In genomic region chr9:12643686-12644085, GRCh38 we compare ENCODE assay signal across 17 cellular contexts. TPM values are rescaled to one million over a fixed set of nuclear protein-coding genes. Genes with fewer than 3 reads are reported as not detected.
DNase-seq lines count a peak whose midpoint lies in the region; ATAC-seq and TF ChIP-seq lines count a peak whose summit lies in the region.
"Had no signal": no experiment of that assay in that cellular context is flagged by ENCODE, and none has a peak within 500 bp of the region (broad histone marks: within the 10 kb centered on the region; RNA-seq: fewer than 3 reads in every experiment).

No MANE protein-coding gene starts in this region.

- H3K27ac ChIP-seq in trophoblast cell (ENCODE audit: low read depth, low read length) (no peak overlapping the region), adrenal gland (no peak overlapping the region), gastrocnemius medialis (no peak overlapping the region)

- H3K4me1 ChIP-seq in trophoblast cell (ENCODE audit: control insufficient read depth in 1 of 2, insufficient read depth in 2 of 2, low read length in 2 of 2) (no peaks in the 10 kb centered on the region), adrenal gland (replicated peaks in 1 of 2) (no peaks in the 10 kb centered on the region), gastrocnemius medialis (no peaks in the 10 kb centered on the region)

- TF ChIP-seq CTCF in AG10803 (conservative IDR thresholded peaks at IDR 0.05; ENCODE audit: low read length), result no peak
- TF ChIP-seq CTCF in choroid plexus epithelial cell (conservative IDR thresholded peaks at IDR 0.05; ENCODE audit: low read depth, low read length), result no peak
- TF ChIP-seq CTCF in fibroblast of the aortic adventitia (IDR thresholded peaks at IDR 0.05; ENCODE audit: insufficient read depth, low read length), result no peak
- TF ChIP-seq CTCF in adrenal gland (IDR thresholded peaks at IDR 0.05), result no peak
- TF ChIP-seq CTCF in gastrocnemius medialis (IDR thresholded peaks at IDR 0.05 in 4 of 5, conservative IDR thresholded peaks at IDR 0.05 in 1 of 5), result no peak

- no peaks in the 10 kb centered on the region for H3K79me1 ChIP-seq in trophoblast cell (ENCODE audit: low read length)

- TF ChIP-seq POLR2A in adrenal gland (IDR thresholded peaks at IDR 0.05) (no peak), gastrocnemius medialis (IDR thresholded peaks at IDR 0.05) (no peak)

- H4K12ac ChIP-seq in trophoblast cell (ENCODE audit: low read depth, low read length), result no peak overlapping the region

- H3K4me3 ChIP-seq in AG10803 (ENCODE audit: low read length), result no peak overlapping the region
- H3K4me3 ChIP-seq in choroid plexus epithelial cell (ENCODE audit: low read depth, low read length), result no peak overlapping the region
- no peak overlapping the region for H3K4me3 ChIP-seq in fibroblast of the aortic adventitia (ENCODE audit: low read depth, low read length)
- no peak overlapping the region for H3K4me3 ChIP-seq in trophoblast cell (ENCODE audit: low read depth, low read length)
- no peak overlapping the region for H3K4me3 ChIP-seq in adrenal gland
- H3K4me3 ChIP-seq in gastrocnemius medialis, result no peak overlapping the region

- in situ Hi-C loops in gastrocnemius medialis (cut with MboI; ENCODE audit: low sequenced_read_pairs in 4 of 4), result no loop called here

- no peak overlapping the region for H3K18ac ChIP-seq in trophoblast cell (ENCODE audit: low read length)

- H2AFZ ChIP-seq in trophoblast cell (ENCODE audit: insufficient read depth, low read length, poor library complexity), result no peak overlapping the region

- no peak overlapping the region for H2AK5ac ChIP-seq in trophoblast cell (ENCODE audit: low read length)

- no peak for ATAC-seq in gastrocnemius medialis
- ATAC-seq: CD8-positive, alpha-beta T cell had no signal

- H3K4ac ChIP-seq in trophoblast cell (ENCODE audit: low read depth, low read length), result no peak overlapping the region

- H3K23ac ChIP-seq in trophoblast cell (ENCODE audit: low read length), result no peak overlapping the region

- intact Hi-C loops in adrenal gland (cut with DNase I), result no loop called here
- intact Hi-C loops in gastrocnemius medialis (cut with DNase I; ENCODE audit: low total_unique reads), result no loop called here

- H2BK120ac ChIP-seq in trophoblast cell (ENCODE audit: insufficient read depth, low read length, poor library complexity), result no peak overlapping the region

- no peaks in the 10 kb centered on the region for H3K27me3 ChIP-seq in trophoblast cell (ENCODE audit: insufficient read depth, low read length)
- no peaks in the 10 kb centered on the region for H3K27me3 ChIP-seq in adrenal gland
- no peaks in the 10 kb centered on the region for H3K27me3 ChIP-seq in gastrocnemius medialis

- no peaks in the 10 kb centered on the region for H3K79me2 ChIP-seq in trophoblast cell (ENCODE audit: control insufficient read depth, insufficient read depth, low read length, poor library complexity)

- no peak overlapping the region for H3K9ac ChIP-seq in trophoblast cell (ENCODE audit: low read length)

- H2BK5ac ChIP-seq in trophoblast cell (ENCODE audit: low read depth, low read length, poor library complexity), result no peak overlapping the region

- peak; percentile 16 for DNase-seq in AG10803 (ENCODE audit: low read depth)
- peak; percentile 95 for DNase-seq in OCI-M1 (lab: John Stamatoyannopoulos, UW)
- peak; percentile 23 for DNase-seq in choroid plexus epithelial cell (ENCODE audit: low read depth)
- DNase-seq in fibroblast of the aortic adventitia (ENCODE audit: low read depth), result peak; percentile 53
- DNase-seq in trophoblast cell, result no peak
- DNase-seq in inferior parietal cortex (ENCODE audit: extremely low spot score), result no peak
- no peak for DNase-seq in adrenal gland
- no peak for DNase-seq in gastrocnemius medialis
- DNase-seq: CD8-positive, alpha-beta T cell; COR-L47; DMS153; DMS79 treated with DMSO at 0.1 percent for 48 hours; EL; GOT3; H9 had no signal

- H3K36me3 ChIP-seq in trophoblast cell (ENCODE audit: control insufficient read depth in 1 of 2, insufficient read depth in 2 of 2, low read length in 2 of 2), result no peaks in the 10 kb centered on the region
- H3K36me3 ChIP-seq in adrenal gland (replicated peaks in 1 of 2), result no peaks in the 10 kb centered on the region
- H3K36me3 ChIP-seq in gastrocnemius medialis, result no peaks in the 10 kb centered on the region

- H2BK12ac ChIP-seq in trophoblast cell (ENCODE audit: low read length), result no peak overlapping the region

- H3K9me3 ChIP-seq in trophoblast cell (ENCODE audit: insufficient read depth, low read depth, low read length) (no peaks in the 10 kb centered on the region), adrenal gland (replicated peaks in 1 of 3) (no peaks in the 10 kb centered on the region), gastrocnemius medialis (no peaks in the 10 kb centered on the region)

- H4K8ac ChIP-seq in trophoblast cell (ENCODE audit: low read depth, low read length), result no peak overlapping the region

- H3K4me2 ChIP-seq in trophoblast cell (ENCODE audit: low read length), result no peak overlapping the region

- H3K14ac ChIP-seq in trophoblast cell (ENCODE audit: low read length), result no peak overlapping the region

- no peak overlapping the region for H4K91ac ChIP-seq in trophoblast cell (ENCODE audit: low read depth, low read length)

RNA-seq across cellular contexts. Expression of gene TYRP1, which starts 49.5 kb away (rescaled TPM):
- total RNA-seq in fibroblast of the aortic adventitia (ENCODE audit: low replicate concordance) (0.09 and 1.1 TPM in 2 replicates), adrenal gland (under 1 TPM in 1 of 8 donors, not detected in 7; 0.12 TPM), gastrocnemius medialis (10 to 100 TPM in 1 of 4 donors, 1 to 10 TPM in 2, under 1 TPM in 1; 0.84 to 10.3 (median 1.6) TPM)
- 0.85 and 1.0 TPM in 2 replicates for polyA plus RNA-seq in trophoblast cell (2013)
- not detected for polyA plus RNA-seq in adrenal gland
- total RNA-seq: CD8-positive, alpha-beta T cell; H9; HT-29 had no signal
- polyA plus RNA-seq: CD14-positive monocyte had no signal

Comparison
In these comparisons a context has a peak if more than half of its experiments do, and no peak if none do; other contexts are left out.
1. DNase-seq: peak in AG10803 (single experiment), OCI-M1 (single experiment), choroid plexus epithelial cell (single experiment) and fibroblast of the aortic adventitia (single experiment); none in trophoblast cell (0 of 2), inferior parietal cortex (single experiment), adrenal gland (0 of 7) and gastrocnemius medialis (0 of 2).